Comparison of ENCODE assay signal across 8 cellular contexts in genomic region chr5:78504726-78505431, GRCh38.
DNase-seq lines count a peak whose midpoint lies in the region; ATAC-seq and TF ChIP-seq lines count a peak whose summit lies in the region.

No MANE protein-coding gene starts in this region.

- peaks cover 0 to 99% (median 0%) of the 10 kb centered on the region in 11 experiments; a peak in 8 of 22 replicates for H4K20me1 ChIP-seq in BLaER1 treated with 17β-estradiol and CSF1 and Interleukin-3, amounts not matched to agents 10 nM and 100 nM

- DNase-seq in NCI-H1694 treated with DMSO at 0.1 percent for 48 hours (lab: John Stamatoyannopoulos, UW) (peak; percentile 82), caudate nucleus (lab: John Stamatoyannopoulos, UW) (peak in 60 of 61 donors; percentile 22 to 92 (median 72)), left lobe of liver (ENCODE audit: low spot score) (no peak), thoracic aorta (ENCODE audit: low spot score) (peak; percentile 84), H7 (no peak)
- DNase-seq in stimulated activated CD4-positive, alpha-beta T cell treated with anti-CD3 and anti-CD28 coated beads, Interleukin-1b, Interleukin-23, amount 100 ng/mL, for 48 hours = no peak

- no peak overlapping the region for H3K27ac ChIP-seq in BLaER1 treated with 17β-estradiol and CSF1 and Interleukin-3, amounts not matched to agents 10 nM and 100 nM
- H3K27ac ChIP-seq in caudate nucleus (ENCODE audit: low read depth, low read length) (peak overlapping the region; percentile 78), thoracic aorta (peak overlapping the region; percentile 26 to 58)

- H3K27me3 ChIP-seq in BLaER1 treated with 17β-estradiol and CSF1 and Interleukin-3, amounts not matched to agents 10 nM and 100 nM = peaks cover 0 to 34% (median 27%) of the 10 kb centered on the region in 11 experiments; a peak in 19 of 22 replicates
- H3K27me3 ChIP-seq in thoracic aorta (replicated peaks; ENCODE audit: insufficient read depth) = no peaks in the 10 kb centered on the region
- H3K27me3 ChIP-seq in H7 (ENCODE audit: control insufficient read depth, insufficient read depth, low read length) = no peaks in the 10 kb centered on the region

- TF ChIP-seq CTCF in thoracic aorta (IDR thresholded peaks at IDR 0.05) = no peak

- no peaks in the 10 kb centered on the region for H3K9me3 ChIP-seq in BLaER1 treated with 17β-estradiol and CSF1 and Interleukin-3, amounts not matched to agents 10 nM and 100 nM (replicated peaks in 1 of 11)
- H3K9me3 ChIP-seq in thoracic aorta = no peaks in the 10 kb centered on the region

- H3K4me3 ChIP-seq in BLaER1 treated with 17β-estradiol and CSF1 and Interleukin-3, amounts not matched to agents 10 nM and 100 nM = peak overlapping the region in 2 of 10 experiments; percentile 18 to 77; a peak in 2 of 20 replicates
- peak overlapping the region; percentile 31 for H3K4me3 ChIP-seq in thoracic aorta
- H3K4me3 ChIP-seq in H7 (ENCODE audit: insufficient read depth, low read depth, low read length) = no peak overlapping the region

- H3K9ac ChIP-seq in BLaER1 treated with 17β-estradiol and CSF1 and Interleukin-3, amounts not matched to agents 10 nM and 100 nM = peak overlapping the region in 2 of 11 experiments; percentile 56 to 86; a peak in 3 of 22 replicates

- H3K4me1 ChIP-seq in BLaER1 treated with 17β-estradiol and CSF1 and Interleukin-3, amounts not matched to agents 10 nM and 100 nM = peaks cover 41 to 84% (median 47%) of the 10 kb centered on the region in 10 experiments
- H3K4me1 ChIP-seq in thoracic aorta (ENCODE audit: control insufficient read depth in 1 of 2, low read depth in 2 of 2) = peaks cover 34 to 67% of the 10 kb centered on the region in 2 donors

- ATAC-seq in left lobe of liver = peak; percentile 72
- peak; percentile 91 for ATAC-seq in thoracic aorta (ENCODE audit: insufficient number of reproducible peaks, low FRiP score, low read depth)
- no peak for ATAC-seq in HG03354 (IDR thresholded peaks at IDR 0.05; ENCODE audit: poor library complexity, severe bottlenecking, unreplicated experiment)

- peaks cover 0 to 86% (median 0%) of the 10 kb centered on the region in 11 experiments; a peak in 7 of 22 replicates for H3K36me3 ChIP-seq in BLaER1 treated with 17β-estradiol and CSF1 and Interleukin-3, amounts not matched to agents 10 nM and 100 nM
- H3K36me3 ChIP-seq in thoracic aorta = no peaks in the 10 kb centered on the region
- no peaks in the 10 kb centered on the region for H3K36me3 ChIP-seq in H7 (replicated peaks; ENCODE audit: control insufficient read depth, insufficient read depth, low read length)

- H3K4me2 ChIP-seq in BLaER1 treated with 17β-estradiol and CSF1 and Interleukin-3, amounts not matched to agents 10 nM and 100 nM = peak overlapping the region; percentile 23 to 95 (median 47); a peak in 20 of 22 replicates

Comparison
In these comparisons a context has a peak if more than half of its experiments do, and no peak if none do; other contexts are left out.
1. H3K27ac ChIP-seq: peak in caudate nucleus (single experiment) and thoracic aorta (2 of 2); none in BLaER1 treated with 17β-estradiol and CSF1 and Interleukin-3, amounts not matched to agents 10 nM and 100 nM (0 of 11).
2. DNase-seq: peak in NCI-H1694 treated with DMSO at 0.1 percent for 48 hours (single experiment), caudate nucleus (60 of 61) and thoracic aorta (single experiment); none in left lobe of liver (single experiment), stimulated activated CD4-positive, alpha-beta T cell treated with anti-CD3 and anti-CD28 coated beads, Interleukin-1b, Interleukin-23, amount 100 ng/mL, for 48 hours (single experiment) and H7 (single experiment).